Comparison of ENCODE assay signal across 8 cellular contexts in genomic region chr10:80382989-80383388, GRCh38. TPM values are rescaled to one million over a fixed set of nuclear protein-coding genes. Genes with fewer than 3 reads are reported as not detected.
A peak's percentile ranks its signal among the peaks of the same experiment; 100 is the strongest.
DNase-seq lines count a peak whose midpoint lies in the region; ATAC-seq, FAIRE-seq and TF ChIP-seq lines count a peak whose summit lies in the region.

No MANE protein-coding gene starts in this region.

- peak; percentile 64 for ATAC-seq in HG03469 (IDR thresholded peaks at IDR 0.05; ENCODE audit: unreplicated experiment)
- ATAC-seq in stimulated activated memory B cell treated with anti-CD40 and anti-IgM and Interleukin-4, amounts not matched to agents 10 μg/mL and 1 μg/mL and 100 μg/mL, for 72 hours: no peak
- ATAC-seq in HG03025 (IDR thresholded peaks at IDR 0.05; ENCODE audit: low FRiP score, unreplicated experiment): no peak

- DNase-seq in AML-193 (lab: John Stamatoyannopoulos, UW) (peak; percentile 36 to 41), GM12891 (ENCODE audit: insufficient read length, low spot score) (peak; percentile 30), SK-N-DZ (ENCODE audit: low spot score) (peak; percentile 33), astrocyte of the hippocampus (ENCODE audit: low read depth, low spot score) (peak; percentile 62), islet precursor cell (peak; percentile 72)

- H3K36me3 Mint-ChIP-seq in stimulated activated memory B cell treated with anti-CD40 and anti-IgM and Interleukin-4, amounts not matched to agents 10 μg/mL and 1 μg/mL and 100 μg/mL, for 72 hours: no peaks in the 10 kb centered on the region

- no peak for TF ChIP-seq POLR2A in GM12891 (IDR thresholded peaks at IDR 0.05; ENCODE audit: low read depth, low read length)

- peaks cover 7% of the 10 kb centered on the region for H3K4me1 Mint-ChIP-seq in stimulated activated memory B cell treated with anti-CD40 and anti-IgM and Interleukin-4, amounts not matched to agents 10 μg/mL and 1 μg/mL and 100 μg/mL, for 72 hours

- H3K27ac Mint-ChIP-seq in stimulated activated memory B cell treated with anti-CD40 and anti-IgM and Interleukin-4, amounts not matched to agents 10 μg/mL and 1 μg/mL and 100 μg/mL, for 72 hours: peak overlapping the region; percentile 55

- no peaks in the 10 kb centered on the region for H3K9me3 Mint-ChIP-seq in stimulated activated memory B cell treated with anti-CD40 and anti-IgM and Interleukin-4, amounts not matched to agents 10 μg/mL and 1 μg/mL and 100 μg/mL, for 72 hours

- H3K27me3 Mint-ChIP-seq in stimulated activated memory B cell treated with anti-CD40 and anti-IgM and Interleukin-4, amounts not matched to agents 10 μg/mL and 1 μg/mL and 100 μg/mL, for 72 hours: peaks cover 9% of the 10 kb centered on the region

- FAIRE-seq in GM12891 (lab: Jason Lieb, UNC): peak; percentile 51

- peak overlapping the region; percentile 48 for H3K4me3 Mint-ChIP-seq in stimulated activated memory B cell treated with anti-CD40 and anti-IgM and Interleukin-4, amounts not matched to agents 10 μg/mL and 1 μg/mL and 100 μg/mL, for 72 hours

TF ChIP-seq in GM12891, 5 proteins besides CTCF, POLR2A, EP300 and RAD21:
- TF ChIP-seq TAF1 (IDR thresholded peaks at IDR 0.05; ENCODE audit: low read depth, low read length) (no peak), SPI1 (IDR thresholded peaks at IDR 0.05; ENCODE audit: low read depth, low read length) (no peak), PAX5 (IDR thresholded peaks at IDR 0.05; ENCODE audit: insufficient read depth, low read length, severe bottlenecking) (no peak), POU2F2 (IDR thresholded peaks at IDR 0.05; ENCODE audit: low read depth, low read length) (no peak), POLR2AphosphoS5 (IDR thresholded peaks at IDR 0.05; ENCODE audit: low read depth, low read length) (no peak)
TF ChIP-seq in GM12891: peak in this region for 0.

RNA-seq across cellular contexts. Expression of gene PRXL2A, which starts 25.4 kb away (rescaled TPM):
- polyA plus RNA-seq in GM12891 (2012; ENCODE audit: low read depth, missing spikeins): 10.2 TPM
- polyA plus RNA-seq in SK-N-DZ (2014; cell fraction: cytosol; rRNA removed): 94.0 and 107 TPM in 2 replicates
- 19.5 and 26.8 TPM in 2 replicates for polyA plus RNA-seq in SK-N-DZ (2014; cell fraction: nucleus; rRNA removed)

RNA-seq across cellular contexts. Expression of gene DYDC2, which starts 26.4 kb away (rescaled TPM):
- not detected for polyA plus RNA-seq in GM12891 (2012; ENCODE audit: low read depth, missing spikeins)
- 0.12 and 0.75 TPM in 2 replicates for polyA plus RNA-seq in SK-N-DZ (2014; cell fraction: cytosol; rRNA removed)
- polyA plus RNA-seq in SK-N-DZ (2014; cell fraction: nucleus; rRNA removed): 1.2 TPM in 1 of 2 replicates, not detected in the other

RNA-seq across cellular contexts. Expression of gene DYDC1, which starts 26.4 kb away (rescaled TPM):
- polyA plus RNA-seq in GM12891 (2012; ENCODE audit: low read depth, missing spikeins): not detected
- polyA plus RNA-seq in SK-N-DZ (2014; cell fraction: cytosol; rRNA removed): not detected in 2 replicates
- polyA plus RNA-seq in SK-N-DZ (2014; cell fraction: nucleus; rRNA removed): not detected in 2 replicates
